22 cellular contexts compared by ENCODE assay signal in the genomic region with DNA sequence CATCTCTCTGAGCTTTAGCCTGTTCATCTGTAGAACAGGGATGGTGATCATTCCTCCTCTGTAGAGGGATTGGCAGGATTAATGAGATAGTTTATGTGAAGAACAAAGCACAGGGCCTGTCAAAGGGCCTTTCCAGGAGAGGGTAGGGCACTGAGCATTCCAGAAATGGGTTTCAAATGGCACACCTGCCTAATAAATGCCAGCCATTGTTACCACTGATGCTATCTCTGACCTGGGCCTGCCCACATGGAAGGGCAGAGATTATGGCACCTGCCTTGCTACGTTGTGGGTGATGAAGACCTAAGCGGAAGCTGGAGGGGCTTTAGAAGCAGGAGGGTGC. TPM values are rescaled to one million over a fixed set of nuclear protein-coding genes. Genes with fewer than 3 reads are reported as not detected.
"Had no signal": no experiment of that assay in that cellular context is flagged by ENCODE, and none has a peak within 500 bp of the region (broad histone marks: within the 10 kb centered on the region; RNA-seq: fewer than 3 reads in every experiment).

No MANE protein-coding gene starts in this region.

- DNase-seq: activated CD4-positive, alpha-beta T cell treated with anti-CD3 and anti-CD28 coated beads, Interleukin-2, amount 10 ng/mL, durations not matched to agents 24 days and 14 days; activated CD8-positive, alpha-beta memory T cell treated with anti-CD3 and anti-CD28 coated beads for 24 hours; activated naive CD4-positive, alpha-beta T cell treated with anti-CD3 and anti-CD28 coated beads, Interleukin-2, amount 50 U/mL, for 16 hours; activated T-cell treated with anti-CD3 and anti-CD28 coated beads for 4 hours; cerebellar nuclear complex; dermis blood vessel endothelial cell; erythroblast; hypothalamus; kidney glomerular epithelial cell; naive thymus-derived CD8-positive, alpha-beta T cell; posterior cingulate gyrus; stimulated activated CD4-positive, alpha-beta T cell treated with anti-CD3 and anti-CD28 coated beads, Interleukin-12 subunit alpha, Interleukin-12 subunit beta, amount 100 ng/mL, for 4 hours; stimulated activated CD4-positive, alpha-beta T cell treated with anti-CD3 and anti-CD28 coated beads, Interleukin-2, amount 100 ng/mL, for 48 hours; stimulated activated CD8-positive, alpha-beta memory T cell treated with anti-CD3 and anti-CD28 coated beads, Interleukin-4, amount 100 ng/mL, for 48 hours; stimulated activated naive CD8-positive, alpha-beta T cell treated with anti-CD3 and anti-CD28 coated beads, Interleukin-15, Interleukin-2, amounts not matched to agents 100 U/mL and 50 U/mL, for 24 hours; uterus had no signal

- H3K36me3 ChIP-seq: uterus had no signal

- ATAC-seq: naive thymus-derived CD8-positive, alpha-beta T cell; sciatic nerve; stimulated activated naive CD8-positive, alpha-beta T cell treated with anti-CD3 and anti-CD28 coated beads, Interleukin-15, Interleukin-2, amounts not matched to agents 100 U/mL and 50 U/mL, for 24 hours; WTC11 had no signal

- H3K9me3 ChIP-seq: uterus had no signal

- H3K4me3 ChIP-seq: uterus had no signal

- H3K27me3 ChIP-seq: uterus had no signal

RNA-seq across cellular contexts. Expression of a gene that starts 33.1 kb away (rescaled TPM):
- total RNA-seq: activated T-helper 2 cell treated with anti-CD3 and anti-CD28 coated beads, Interferon-gamma antibody, Interleukin-2, Interleukin-4, amounts not matched to agents 10 μg/mL and 5 μg/mL and 100 μg/mL, durations not matched to agents 14 hours and 24 hours and 36 hours had no signal

RNA-seq across cellular contexts. Expression of a gene that starts 46.6 kb away (rescaled TPM):
- total RNA-seq: activated CD4-positive, alpha-beta T cell treated with anti-CD3 and anti-CD28 coated beads, Interleukin-2, amount 10 ng/mL, durations not matched to agents 24 days and 14 days; activated T-helper 2 cell treated with anti-CD3 and anti-CD28 coated beads, Interferon-gamma antibody, Interleukin-2, Interleukin-4, amounts not matched to agents 10 μg/mL and 5 μg/mL and 100 μg/mL, durations not matched to agents 14 hours and 24 hours and 36 hours; dermis blood vessel endothelial cell; lung microvascular endothelial cell; mononuclear cell; T-helper 1 cell treated with Interleukin-12 subunit alpha and Interleukin-12 subunit beta and Interleukin-4 antibody, amounts not matched to agents 30 ng/mL and 1 ng/mL, for 36 hours had no signal

RNA-seq across cellular contexts. Expression of a gene that starts 49.5 kb away (rescaled TPM):
- total RNA-seq: activated CD4-positive, alpha-beta T cell treated with anti-CD3 and anti-CD28 coated beads, Interleukin-2, amount 10 ng/mL, durations not matched to agents 24 days and 14 days; activated T-helper 2 cell treated with anti-CD3 and anti-CD28 coated beads, Interferon-gamma antibody, Interleukin-2, Interleukin-4, amounts not matched to agents 10 μg/mL and 5 μg/mL and 100 μg/mL, durations not matched to agents 14 hours and 24 hours and 36 hours; dermis blood vessel endothelial cell; naive thymus-derived CD8-positive, alpha-beta T cell; T-helper 1 cell treated with Interleukin-12 subunit alpha and Interleukin-12 subunit beta and Interleukin-4 antibody, amounts not matched to agents 30 ng/mL and 1 ng/mL, for 36 hours had no signal
